21 cellular contexts compared by ENCODE assay signal in genomic region chr3:15523660-15524417, GRCh38. TPM values are rescaled to one million over a fixed set of nuclear protein-coding genes. Genes with fewer than 3 reads are reported as not detected.
DNase-seq lines count a peak whose midpoint lies in the region; ATAC-seq and TF ChIP-seq lines count a peak whose summit lies in the region.
"Had no signal": no experiment of that assay in that cellular context is flagged by ENCODE, and none has a peak within 500 bp of the region (broad histone marks: within the 10 kb centered on the region; RNA-seq: fewer than 3 reads in every experiment).

No MANE protein-coding gene starts in this region.

- H3K27ac ChIP-seq in GM23248 = no peak overlapping the region
- no peak overlapping the region for H3K27ac ChIP-seq in HEK293 (ENCODE audit: extremely low read depth, low read depth, low read length)
- peak overlapping the region; percentile 99 for H3K27ac ChIP-seq in psoas muscle
- no peak overlapping the region for H3K27ac ChIP-seq in tibial artery
- H3K27ac ChIP-seq: BLaER1 treated with 17β-estradiol and CSF1 and Interleukin-3, amounts not matched to agents 10 nM and 100 nM; KMS-11 had no signal

- H3K4me2 ChIP-seq in GM23248 (ENCODE audit: unreplicated experiment) = no peak overlapping the region
- H3K4me2 ChIP-seq: KMS-11 had no signal

- CTCF ChIA-PET in HEK293 (lab: Yijun Ruan, JAX) = interaction anchor here (0.5 kb wide), 1 partner anchor 193 kb away, joined by 6 read pairs; no protein-coding TSS in a partner anchor

- DNase-seq in GM23248 (peak; percentile 10), chondrocyte (ENCODE audit: low spot score) (no peak), psoas muscle (no peak), tibial artery (no peak), middle frontal gyrus (ENCODE audit: extremely low spot score, low spot score) (no peak)
- DNase-seq: CD8-positive, alpha-beta T cell; DMS53; EL; NCI-H1048; NCI-H2081; OCI-M1; SHP77 had no signal

- no peaks in the 10 kb centered on the region for H3K36me3 ChIP-seq in GM23248 (ENCODE audit: low read depth)
- no peaks in the 10 kb centered on the region for H3K36me3 ChIP-seq in HEK293 (ENCODE audit: control insufficient read depth in 2 of 2, insufficient read depth in 1 of 2, low read length in 2 of 2)
- no peaks in the 10 kb centered on the region for H3K36me3 ChIP-seq in psoas muscle (ENCODE audit: insufficient read depth in 1 of 2, low read depth in 1 of 2)
- H3K36me3 ChIP-seq in tibial artery = no peaks in the 10 kb centered on the region
- H3K36me3 ChIP-seq: BLaER1 treated with 17β-estradiol and CSF1 and Interleukin-3, amounts not matched to agents 10 nM and 100 nM had no signal

- POLR2A ChIA-PET in HEK293 (lab: Yijun Ruan, JAX) = no interaction called here

- intact Hi-C loops in psoas muscle (cut with DNase I) (loop anchor here in 1 of 2 donors (5.0 kb wide), 1 partner anchor 33 kb away; no protein-coding TSS in a partner anchor), tibial artery (cut with DNase I; ENCODE audit: low total_unique reads) (no loop called here)

- H3F3A ChIP-seq in GM23248 (ENCODE audit: insufficient read depth) = no peaks in the 10 kb centered on the region

- in situ Hi-C loops in GM23248 (cut with MboI) = no loop called here

- H3K9me3 ChIP-seq in GM23248 (ENCODE audit: low read depth) (no peaks in the 10 kb centered on the region), HEK293 (ENCODE audit: control insufficient read depth, insufficient read depth, low read depth, low read length) (no peaks in the 10 kb centered on the region), psoas muscle (no peaks in the 10 kb centered on the region), tibial artery (no peaks in the 10 kb centered on the region)

- H3K4me3 Mint-ChIP-seq in chondrocyte (ENCODE audit: unreplicated experiment) = no peak overlapping the region
- H3K4me3 Mint-ChIP-seq: CD8-positive, alpha-beta T cell had no signal

- WGBS in GM23248 (ENCODE audit: low coverage in 1 of 2, low lambda C conversion rate in 2 of 2, missing lambda C conversion rate in 2 of 2), 2 experiments = 83 to 86% methylated on average over 6 of the region's 6 CpGs
- 51 to 61% (median 54%) methylated on average over 6 of the region's 6 CpGs for WGBS in psoas muscle, 3 donors

- H3K4me3 ChIP-seq in GM23248 (no peak overlapping the region), HEK293 (ENCODE audit: low read depth, low read length) (no peak overlapping the region), psoas muscle (no peak overlapping the region), tibial artery (no peak overlapping the region)
- H3K4me3 ChIP-seq: BLaER1 treated with 17β-estradiol and CSF1 and Interleukin-3, amounts not matched to agents 10 nM and 100 nM; GM12878 had no signal

- no peaks in the 10 kb centered on the region for H4K20me1 ChIP-seq in GM23248 (ENCODE audit: insufficient read depth)
- H4K20me1 ChIP-seq: BLaER1 treated with 17β-estradiol and CSF1 and Interleukin-3, amounts not matched to agents 10 nM and 100 nM had no signal

- no peaks in the 10 kb centered on the region for H3K27me3 ChIP-seq in GM23248 (replicated peaks; ENCODE audit: insufficient read depth)
- H3K27me3 ChIP-seq in psoas muscle (ENCODE audit: insufficient read depth in 3 of 3, low read length in 2 of 3) = no peaks in the 10 kb centered on the region
- no peaks in the 10 kb centered on the region for H3K27me3 ChIP-seq in tibial artery
- H3K27me3 ChIP-seq: BLaER1 treated with 17β-estradiol and CSF1 and Interleukin-3, amounts not matched to agents 10 nM and 100 nM had no signal

- H2AFZ ChIP-seq in GM23248 = no peak overlapping the region

- ATAC-seq in psoas muscle = peak; percentile 57 to 69 (median 66)
- no peak for ATAC-seq in GM19395 (IDR thresholded peaks at IDR 0.05; ENCODE audit: unreplicated experiment)
- ATAC-seq: CD8-positive, alpha-beta T cell; GM12878; HepG2; SK-N-SH treated with all-trans-retinoic acid at 6 μM for 48 hours had no signal

- no peak overlapping the region for H3K9ac ChIP-seq in GM23248
- H3K9ac ChIP-seq: BLaER1 treated with 17β-estradiol and CSF1 and Interleukin-3, amounts not matched to agents 10 nM and 100 nM; KMS-11 had no signal

- H3K4me1 Mint-ChIP-seq in chondrocyte (ENCODE audit: low read depth) = peaks cover 46% of the 10 kb centered on the region

- no peaks in the 10 kb centered on the region for H3K27me3 Mint-ChIP-seq in chondrocyte (ENCODE audit: low read depth)

- no peaks in the 10 kb centered on the region for H3K79me2 ChIP-seq in GM23248 (ENCODE audit: insufficient read depth)

- H3K36me3 Mint-ChIP-seq in chondrocyte (ENCODE audit: low read depth) = no peaks in the 10 kb centered on the region
- H3K36me3 Mint-ChIP-seq: CD8-positive, alpha-beta T cell had no signal

- TF ChIP-seq CTCF in HEK293 (tag by site-specific recombination; IDR thresholded peaks at IDR 0.05) (no peak), chondrocyte (IDR thresholded peaks at IDR 0.05) (no peak), psoas muscle (IDR thresholded peaks at IDR 0.05) (no peak), tibial artery (IDR thresholded peaks at IDR 0.05) (no peak)

- H3K27ac Mint-ChIP-seq in chondrocyte (ENCODE audit: unreplicated experiment) = peak overlapping the region; percentile 18
- H3K27ac Mint-ChIP-seq: CD8-positive, alpha-beta T cell had no signal

- H3K4me1 ChIP-seq in GM23248 (ENCODE audit: insufficient read depth) = 0 out of 2 replicates have a peak, but pooled peaks cover 5% of the 10 kb centered on the region
- H3K4me1 ChIP-seq in HEK293 (ENCODE audit: control insufficient read depth, insufficient read depth, low read length) = no peaks in the 10 kb centered on the region
- peaks cover 50% of the 10 kb centered on the region for H3K4me1 ChIP-seq in psoas muscle
- peaks cover 0 to 45% (median 11%) of the 10 kb centered on the region in 4 donors for H3K4me1 ChIP-seq in tibial artery

- peaks cover 3% of the 10 kb centered on the region for H3K9me3 Mint-ChIP-seq in chondrocyte (ENCODE audit: low read depth)

- no peaks in the 10 kb centered on the region for H3K9me2 ChIP-seq in GM23248 (ENCODE audit: insufficient read depth)

TF ChIP-seq in HEK293, 187 proteins besides CTCF, POLR2A, EP300 and RAD21:
- TF ChIP-seq ZNF629 (tag by site-specific recombination; IDR thresholded peaks at IDR 0.05) (no peak), ZNF335 (tag by site-specific recombination; conservative IDR thresholded peaks at IDR 0.05) (peak; percentile 46; the same call in 1 of the 2 replicates), ZNF560 (tag by site-specific recombination; IDR thresholded peaks at IDR 0.05; ENCODE audit: borderline replicate concordance) (no peak), ZNF10 (tag by site-specific recombination; IDR thresholded peaks at IDR 0.05) (no peak)

RNA-seq across cellular contexts. Expression of gene COLQ, which starts 2.3 kb away (rescaled TPM):
- total RNA-seq in GM23248 (2014; rRNA removed; shearing (Covaris generic)) = 0.32 and 1.1 TPM in 2 replicates
- polyA plus RNA-seq in GM23248 (2016; fragmentation: Nextera tagmentation; extraction: Ambion mirVana) (0.29 and 0.93 TPM in 2 replicates), psoas muscle (10 to 100 TPM in 1 of 3 donors, 1 to 10 TPM in 2; 6.9 to 12.3 (median 9.7) TPM)
- total RNA-seq in chondrocyte (4.2 to 5.6 TPM (median 4.4 TPM) in 3 replicates), psoas muscle (10 to 100 TPM in 2 of 4 donors, 1 to 10 TPM in 2; 4.6 to 18.2 (median 11.1) TPM)
- total RNA-seq: H4, NCI-H460 had no signal
